18 cellular contexts compared by ENCODE assay signal in the genomic region with DNA sequence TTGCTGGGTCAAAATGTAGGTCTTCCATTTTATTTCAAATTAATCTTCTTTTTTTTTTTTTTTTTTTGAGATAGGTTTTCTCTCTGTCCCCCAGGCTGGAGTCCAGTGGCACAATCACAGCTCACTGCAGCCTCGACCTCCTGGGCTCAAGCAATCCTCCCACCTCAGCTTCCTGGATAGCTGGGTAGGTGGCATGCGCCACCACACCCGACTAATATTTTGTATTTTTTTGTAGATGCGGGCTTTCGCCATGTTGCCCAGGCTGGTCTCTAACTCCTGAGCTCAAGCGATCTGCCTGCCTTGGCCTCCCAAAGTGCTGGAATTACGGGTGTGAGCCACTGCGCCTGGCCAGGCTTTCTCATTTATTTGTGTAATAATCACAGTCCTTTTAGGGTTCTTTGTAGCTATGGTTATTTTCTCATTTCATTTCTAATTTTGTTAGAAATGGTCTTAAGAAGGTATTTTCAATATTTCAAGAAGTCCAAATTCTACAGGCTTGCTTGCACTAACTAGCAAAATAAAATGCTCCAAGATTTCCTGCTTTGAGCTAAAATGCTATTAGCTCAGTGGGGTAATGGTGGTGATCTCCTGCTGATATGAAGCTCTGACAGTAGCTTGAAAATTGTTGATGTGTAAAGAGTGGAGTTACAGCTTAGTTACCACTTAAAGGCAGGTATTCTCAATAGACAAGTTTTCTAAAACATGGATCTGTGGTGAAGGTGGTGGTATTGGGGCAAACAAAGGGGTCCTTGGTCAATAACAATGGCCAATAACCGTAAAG.
"Had no signal": no experiment of that assay in that cellular context is flagged by ENCODE, and none has a peak within 500 bp of the region (broad histone marks: within the 10 kb centered on the region; RNA-seq: fewer than 3 reads in every experiment).

No MANE protein-coding gene starts in this region.

- H3K27me3 Mint-ChIP-seq: activated CD4-positive, alpha-beta memory T cell treated with anti-CD3 and anti-CD28 coated beads for 36 hours; activated naive CD8-positive, alpha-beta T cell treated with anti-CD3 and anti-CD28 coated beads for 36 hours; T-cell had no signal

- H3K4me3 Mint-ChIP-seq: activated CD4-positive, alpha-beta memory T cell treated with anti-CD3 and anti-CD28 coated beads for 36 hours; activated naive CD8-positive, alpha-beta T cell treated with anti-CD3 and anti-CD28 coated beads for 36 hours; activated T-cell treated with anti-CD3 and anti-CD28 coated beads, Interleukin-2, amount 50 U/mL, for 72 hours; immature natural killer cell; natural killer cell treated with Interleukin-12 subunit alpha and Interleukin-12 subunit beta and Interleukin-15 and Interleukin-18, amount 100 ng/mL, for 72 hours; T-cell had no signal

- H3K27me3 ChIP-seq: dorsolateral prefrontal cortex, esophagus squamous epithelium, ovary, thyroid gland had no signal

- H3K36me3 ChIP-seq: esophagus squamous epithelium, ovary, thyroid gland had no signal

- H3K9me3 Mint-ChIP-seq: activated CD4-positive, alpha-beta memory T cell treated with anti-CD3 and anti-CD28 coated beads for 36 hours; activated naive CD8-positive, alpha-beta T cell treated with anti-CD3 and anti-CD28 coated beads for 36 hours; immature natural killer cell; natural killer cell treated with Interleukin-12 subunit alpha and Interleukin-12 subunit beta and Interleukin-15 and Interleukin-18, amount 100 ng/mL, for 72 hours; T-cell had no signal

- H3K36me3 Mint-ChIP-seq: activated CD4-positive, alpha-beta memory T cell treated with anti-CD3 and anti-CD28 coated beads for 36 hours; activated naive CD8-positive, alpha-beta T cell treated with anti-CD3 and anti-CD28 coated beads for 36 hours; immature natural killer cell; natural killer cell treated with Interleukin-12 subunit alpha and Interleukin-12 subunit beta and Interleukin-15 and Interleukin-18, amount 100 ng/mL, for 72 hours; T-cell had no signal

- H3K27ac Mint-ChIP-seq: activated CD4-positive, alpha-beta memory T cell treated with anti-CD3 and anti-CD28 coated beads for 36 hours; activated naive CD8-positive, alpha-beta T cell treated with anti-CD3 and anti-CD28 coated beads for 36 hours; immature natural killer cell; natural killer cell treated with Interleukin-12 subunit alpha and Interleukin-12 subunit beta and Interleukin-15 and Interleukin-18, amount 100 ng/mL, for 72 hours; T-cell had no signal

- H3K4me1 Mint-ChIP-seq: activated naive CD8-positive, alpha-beta T cell treated with anti-CD3 and anti-CD28 coated beads for 36 hours; immature natural killer cell had no signal

- H3K9me3 ChIP-seq: esophagus squamous epithelium, ovary, thyroid gland had no signal

- DNase-seq: activated CD4-positive, alpha-beta memory T cell treated with anti-CD3 and anti-CD28 coated beads for 36 hours; activated CD4-positive, alpha-beta T cell treated with anti-CD3 and anti-CD28 coated beads for 1 hour; activated gamma-delta T cell treated with Interleukin-2 at 50 U/mL for 16 hours; activated naive CD8-positive, alpha-beta T cell treated with anti-CD3 and anti-CD28 coated beads for 36 hours; activated T-cell treated with anti-CD3 and anti-CD28 coated beads, Interleukin-2, amount 50 U/mL, for 72 hours; aorta; dorsolateral prefrontal cortex; esophagus squamous epithelium; glutamatergic neuron; immature natural killer cell; left cardiac atrium; ovary; retina; T-cell had no signal

- H3K27ac ChIP-seq: dorsolateral prefrontal cortex, ovary, skin epidermis, thyroid gland had no signal

- H3K4me3 ChIP-seq: dorsolateral prefrontal cortex, esophagus squamous epithelium, lung, ovary, skin epidermis, thyroid gland had no signal
